In the genomic region with DNA sequence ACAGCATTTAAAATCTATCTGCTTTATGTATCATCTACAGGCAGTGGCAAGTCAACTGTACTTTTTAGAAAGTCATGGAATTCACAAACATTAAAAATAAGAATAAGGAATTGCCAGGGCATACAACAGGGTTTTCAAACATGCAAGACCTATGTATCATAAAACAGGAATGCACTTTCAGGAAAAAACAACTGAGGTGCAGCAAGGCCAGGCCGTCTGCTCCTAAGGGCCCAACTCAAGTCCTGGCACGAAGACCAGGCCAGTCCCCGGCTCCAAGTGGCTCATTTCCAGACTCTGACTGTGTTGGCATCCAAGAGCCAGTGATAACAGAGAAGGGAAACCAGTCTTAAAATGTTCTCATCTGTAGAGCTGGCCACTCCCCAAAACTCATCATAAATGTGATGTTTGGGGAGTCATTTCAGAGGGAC, we compare ENCODE assay signal across 10 cellular contexts. TPM values are rescaled to one million over a fixed set of nuclear protein-coding genes. Genes with fewer than 3 reads are reported as not detected.
DNase-seq lines count a peak whose midpoint lies in the region; ATAC-seq and TF ChIP-seq lines count a peak whose summit lies in the region.
"Had no signal": no experiment of that assay in that cellular context is flagged by ENCODE, and none has a peak within 500 bp of the region (broad histone marks: within the 10 kb centered on the region; RNA-seq: fewer than 3 reads in every experiment).

No MANE protein-coding gene starts in this region.

- H3K4me3 Mint-ChIP-seq in activated T-cell treated with anti-CD3 and anti-CD28 coated beads, Interleukin-2, amount 50 U/mL, for 4 hours = no peak overlapping the region
- H3K4me3 Mint-ChIP-seq: type B pancreatic cell had no signal

- H3K27me3 Mint-ChIP-seq in activated T-cell treated with anti-CD3 and anti-CD28 coated beads, Interleukin-2, amount 50 U/mL, for 4 hours (ENCODE audit: low read depth) = no peaks in the 10 kb centered on the region

- TF ChIP-seq POLR2A in thyroid gland (IDR thresholded peaks at IDR 0.05) = no peak

- WGBS in thyroid gland, 2 donors = 8 to 16% methylated on average over 3 of the region's 3 CpGs

- TF ChIP-seq CTCF in left lung (IDR thresholded peaks at IDR 0.05) (no peak), thyroid gland (IDR thresholded peaks at IDR 0.05) (no peak)

- H3K4me1 ChIP-seq in left lung = peaks cover 29 to 71% of the 10 kb centered on the region in 2 donors
- H3K4me1 ChIP-seq in thyroid gland = peaks cover 7 to 20% of the 10 kb centered on the region in 2 donors

- no peaks in the 10 kb centered on the region for H3K36me3 Mint-ChIP-seq in activated T-cell treated with anti-CD3 and anti-CD28 coated beads, Interleukin-2, amount 50 U/mL, for 4 hours (ENCODE audit: insufficient read depth)

- H3K4me3 ChIP-seq in left lung = no peak overlapping the region
- H3K4me3 ChIP-seq in thyroid gland (replicated peaks in 1 of 3) = no peak overlapping the region

- peak overlapping the region; percentile 69 to 70 for H3K27ac ChIP-seq in left lung
- H3K27ac ChIP-seq in thyroid gland = peak overlapping the region; percentile 16 to 56 (median 18)

- H3K9me3 Mint-ChIP-seq in activated T-cell treated with anti-CD3 and anti-CD28 coated beads, Interleukin-2, amount 50 U/mL, for 4 hours = peaks cover 5% of the 10 kb centered on the region

- H3K36me3 ChIP-seq in left lung (no peaks in the 10 kb centered on the region), thyroid gland (no peaks in the 10 kb centered on the region)

- H3K9me3 ChIP-seq in left lung (no peaks in the 10 kb centered on the region), thyroid gland (no peaks in the 10 kb centered on the region)

- peak; percentile 79 for DNase-seq in HS-5 (ENCODE audit: low read depth)
- peak; percentile 83 for DNase-seq in cerebellum (ENCODE audit: low spot score)
- DNase-seq in left lung = peak in 1 of 2 donors; percentile 79
- peak; percentile 89 to 93 for DNase-seq in thyroid gland
- DNase-seq in OCI-M1 (lab: John Stamatoyannopoulos, UW) = no peak
- DNase-seq in activated T-cell treated with anti-CD3 and anti-CD28 coated beads, Interleukin-2, amount 50 U/mL, for 4 hours = no peak
- no peak for DNase-seq in NCI-H1417 (lab: John Stamatoyannopoulos, UW)
- DNase-seq: small intestine had no signal

- H3K27me3 ChIP-seq in left lung (no peaks in the 10 kb centered on the region), thyroid gland (no peaks in the 10 kb centered on the region)

- ATAC-seq in left lung (peak; percentile 76), HG03097 (IDR thresholded peaks at IDR 0.05; ENCODE audit: low FRiP score, unreplicated experiment) (no peak)
- no peak for ATAC-seq in activated T-cell treated with anti-CD3 and anti-CD28 coated beads, Interleukin-2, amount 50 U/mL, for 4 hours

- intact Hi-C loops in left lung (cut with DNase I) (no loop called here), thyroid gland (cut with DNase I) (no loop called here)

- H3K4me1 Mint-ChIP-seq in activated T-cell treated with anti-CD3 and anti-CD28 coated beads, Interleukin-2, amount 50 U/mL, for 4 hours (ENCODE audit: low read depth) = peaks cover 17% of the 10 kb centered on the region

RNA-seq across cellular contexts. Expression of a gene that starts 7.1 kb away (rescaled TPM):
- 11.4 TPM for total RNA-seq in cerebellum
- total RNA-seq in left lung = 10 to 100 TPM; 17.0 to 18.8 TPM
- 10 to 100 TPM in 1 of 4 donors, 1 to 10 TPM in 3; 4.1 to 10.6 (median 7.7) TPM for total RNA-seq in thyroid gland
- 1 to 10 TPM; 4.0 to 5.1 (median 4.0) TPM for total RNA-seq in activated T-cell treated with anti-CD3 and anti-CD28 coated beads, Interleukin-2, amount 50 U/mL, for 4 hours

RNA-seq across cellular contexts. Expression of a gene that starts 32.2 kb away (rescaled TPM):
- total RNA-seq in cerebellum = not detected
- total RNA-seq in left lung = not detected
- total RNA-seq in thyroid gland = 1 to 10 TPM in 1 of 4 donors, under 1 TPM in 1, not detected in 2; 0.22 to 2.4 TPM
- total RNA-seq in activated T-cell treated with anti-CD3 and anti-CD28 coated beads, Interleukin-2, amount 50 U/mL, for 4 hours = not detected

Comparison
In these comparisons a context has a peak if more than half of its experiments do, and no peak if none do; other contexts are left out.
1. DNase-seq: peak in HS-5 (single experiment), cerebellum (single experiment) and thyroid gland (2 of 2); none in OCI-M1 (single experiment), activated T-cell treated with anti-CD3 and anti-CD28 coated beads, Interleukin-2, amount 50 U/mL, for 4 hours (single experiment) and NCI-H1417 (0 of 3).